8 cellular contexts compared by ENCODE assay signal in genomic region chr17:44014133-44014436, GRCh38. TPM values are rescaled to one million over a fixed set of nuclear protein-coding genes. Genes with fewer than 3 reads are reported as not detected.
DNase-seq lines count a peak whose midpoint lies in the region; ATAC-seq and TF ChIP-seq lines count a peak whose summit lies in the region.

No MANE protein-coding gene starts in this region.

- H3K79me1 ChIP-seq in neuronal stem cell (ENCODE audit: low read depth, low read length) = no peaks in the 10 kb centered on the region

- no peaks in the 10 kb centered on the region for H3F3A ChIP-seq in OCI-LY1 (ENCODE audit: insufficient read depth, low read length)

- peaks cover 22% of the 10 kb centered on the region for H3K4me1 Mint-ChIP-seq in CD4-positive, alpha-beta T cell (ENCODE audit: low read depth)

- H3K4me2 ChIP-seq in OCI-LY1 (ENCODE audit: low read length) = peak overlapping the region; percentile 91
- peak overlapping the region; percentile 95 for H3K4me2 ChIP-seq in neuronal stem cell (ENCODE audit: insufficient read depth, low read length, poor library complexity, severe bottlenecking)

- H3K18ac ChIP-seq in neuronal stem cell (ENCODE audit: low read length) = no peak overlapping the region

- POLR2A ChIA-PET in CD4-positive, alpha-beta T cell (lab: Charles Lee) = interaction anchor here (0.7 to 1.2 kb wide), 4 partner anchors 9 to 530 kb away, joined by 3 to 6 read pairs (median 3); partner anchors contain the start of genes DHX8, NAGS and TMUB2

- no peak overlapping the region for H2BK120ac ChIP-seq in neuronal stem cell (ENCODE audit: low read depth, low read length)

- peaks cover 15% of the 10 kb centered on the region for H3K4me1 ChIP-seq in OCI-LY1 (ENCODE audit: insufficient read depth, low read length, severe bottlenecking)
- peaks cover 0 to 5% of the 10 kb centered on the region in 2 donors for H3K4me1 ChIP-seq in neuronal stem cell (ENCODE audit: control insufficient read depth in 2 of 2, insufficient read depth in 1 of 2, low read depth in 1 of 2, low read length in 2 of 2)

- peak overlapping the region; percentile 87 for H3K27ac Mint-ChIP-seq in CD4-positive, alpha-beta T cell

- CTCF ChIA-PET in CD4-positive, alpha-beta T cell (lab: Charles Lee) = interaction anchor here (1.0 to 1.1 kb wide), 2 partner anchors 8 to 530 kb away, joined by 3 read pairs; partner anchors contain the start of gene DHX8

- peak overlapping the region; percentile 79 for H2AK5ac ChIP-seq in neuronal stem cell (ENCODE audit: low read depth, low read length)

- peak overlapping the region; percentile 100 for H3K4me3 Mint-ChIP-seq in CD4-positive, alpha-beta T cell

- no peak overlapping the region for H4K91ac ChIP-seq in neuronal stem cell (ENCODE audit: low read depth, low read length, poor library complexity)

- WGBS in neuronal stem cell (ENCODE audit: extremely low coverage in 2 of 2, insufficient read length in 2 of 2, insufficient replicate concordance in 1 of 2), 2 donors = no CpG with 5 or more reads among the region's 12 CpGs

- H3K9ac ChIP-seq in OCI-LY1 (ENCODE audit: low read length) (peak overlapping the region; percentile 97), neuronal stem cell (ENCODE audit: low read depth, low read length, poor library complexity) (peak overlapping the region; percentile 97)

- H3K23ac ChIP-seq in neuronal stem cell (ENCODE audit: low read depth, low read length, poor library complexity) = peak overlapping the region; percentile 29

- H3K9me3 ChIP-seq in CD4-positive, alpha-beta T cell (ENCODE audit: control insufficient read depth, low read length) = no peaks in the 10 kb centered on the region
- no peaks in the 10 kb centered on the region for H3K9me3 ChIP-seq in OCI-LY1 (ENCODE audit: low read length)
- H3K9me3 ChIP-seq in neuronal stem cell (replicated peaks in 1 of 2; ENCODE audit: control insufficient read depth in 2 of 2, insufficient read depth in 1 of 2, low read depth in 1 of 2, low read length in 2 of 2) = no peaks in the 10 kb centered on the region

- no peaks in the 10 kb centered on the region for H3K9me3 Mint-ChIP-seq in CD4-positive, alpha-beta T cell

- H2AFZ ChIP-seq in OCI-LY1 (ENCODE audit: low read length) = no peak overlapping the region
- peak overlapping the region; percentile 84 for H2AFZ ChIP-seq in neuronal stem cell (ENCODE audit: low read length)

- H2BK12ac ChIP-seq in neuronal stem cell (ENCODE audit: low read length) = no peak overlapping the region

- H3K14ac ChIP-seq in neuronal stem cell (ENCODE audit: low read length) = peak overlapping the region; percentile 56

- H3K4me3 ChIP-seq in OCI-LY1 (ENCODE audit: low read depth, low read length, poor library complexity, severe bottlenecking) (peak overlapping the region; percentile 96), epithelial cell of esophagus (ENCODE audit: low read length) (peak overlapping the region; percentile 100), neuronal stem cell (ENCODE audit: low read length in 2 of 2) (peak overlapping the region; percentile 76 to 89)

- no peak for TF ChIP-seq CTCF in CD4-positive, alpha-beta T cell (IDR thresholded peaks at IDR 0.05)
- TF ChIP-seq CTCF in OCI-LY1 (IDR thresholded peaks at IDR 0.05; ENCODE audit: low read length) = no peak
- TF ChIP-seq CTCF in epithelial cell of esophagus (IDR thresholded peaks at IDR 0.05; ENCODE audit: insufficient read depth, low read depth, low read length, missing control alignments) = no peak

- no peaks in the 10 kb centered on the region for H4K20me1 ChIP-seq in OCI-LY1 (ENCODE audit: insufficient read depth, low read length)

- no peaks in the 10 kb centered on the region for H3K79me2 ChIP-seq in OCI-LY1 (ENCODE audit: insufficient read depth, low read length)

- H3K4ac ChIP-seq in neuronal stem cell (ENCODE audit: low read length) = no peak overlapping the region

- intact Hi-C loops in CD4-positive, alpha-beta T cell (cut with DNase I, micrococcal nuclease) = loop anchor here (2.0 to 10.0 kb wide), 6 partner anchors 53 to 1019 kb away; partner anchors contain the start of genes DHX8 (in 1 of the 2), GPATCH8 (in 1 of the 2), HDAC5 (in 1 of the 2) and LSM12 (in 1 of the 2)

- H2BK5ac ChIP-seq in neuronal stem cell (ENCODE audit: low read length) = no peak overlapping the region

- no peak for DNase-seq in CD4-positive, alpha-beta T cell
- no peak for DNase-seq in epithelial cell of esophagus (ENCODE audit: low read depth)
- no peak for DNase-seq in neuronal stem cell (ENCODE audit: low spot score)
- DNase-seq in NCI-H526 treated with DMSO at 0.1 percent for 48 hours (lab: John Stamatoyannopoulos, UW) = no peak
- no peak for DNase-seq in hepatic stellate cell (ENCODE audit: low spot score)
- no peak for DNase-seq in NCI-H187 (lab: John Stamatoyannopoulos, UW)

- no peaks in the 10 kb centered on the region for H3K36me3 ChIP-seq in OCI-LY1 (ENCODE audit: insufficient read depth, low read length)
- H3K36me3 ChIP-seq in neuronal stem cell (replicated peaks in 1 of 2; ENCODE audit: control insufficient read depth in 2 of 2, insufficient read depth in 2 of 2, low read length in 2 of 2) = peaks cover 5 to 9% of the 10 kb centered on the region in 2 donors

- no peak for ATAC-seq in CD4-positive, alpha-beta T cell (ENCODE audit: poor library complexity)
- ATAC-seq in GM21737 (IDR thresholded peaks at IDR 0.05; ENCODE audit: unreplicated experiment) = no peak

- no peaks in the 10 kb centered on the region for H3K27me3 ChIP-seq in CD4-positive, alpha-beta T cell (ENCODE audit: control insufficient read depth, insufficient read depth, low read length)
- no peaks in the 10 kb centered on the region for H3K27me3 ChIP-seq in OCI-LY1 (ENCODE audit: insufficient read depth, low read length)
- no peaks in the 10 kb centered on the region for H3K27me3 ChIP-seq in neuronal stem cell (ENCODE audit: control insufficient read depth in 3 of 3, insufficient read depth in 3 of 3, low read depth in 1 of 3, low read length in 3 of 3)

- H2BK15ac ChIP-seq in neuronal stem cell (ENCODE audit: low read length) = no peak overlapping the region

- H3K27ac ChIP-seq in CD4-positive, alpha-beta T cell (ENCODE audit: low read depth, low read length) = no peak overlapping the region
- peak overlapping the region; percentile 45 for H3K27ac ChIP-seq in OCI-LY1 (ENCODE audit: low read depth, low read length, poor library complexity, severe bottlenecking)
- no peak overlapping the region for H3K27ac ChIP-seq in neuronal stem cell (replicated peaks; ENCODE audit: low read length)

- H3K27me3 Mint-ChIP-seq in CD4-positive, alpha-beta T cell = peaks cover 7% of the 10 kb centered on the region

- no peak overlapping the region for H4K8ac ChIP-seq in neuronal stem cell (ENCODE audit: low read depth, low read length)

- H3K36me3 Mint-ChIP-seq in CD4-positive, alpha-beta T cell (ENCODE audit: low read depth) = peaks cover 28% of the 10 kb centered on the region

- H3K9me2 ChIP-seq in OCI-LY1 (ENCODE audit: low read depth, low read length) = no peaks in the 10 kb centered on the region

RNA-seq across cellular contexts. Expression of gene TMEM101, which starts 0.7 kb away (rescaled TPM):
- 1 to 10 TPM; 8.8 to 9.7 TPM for total RNA-seq in CD4-positive, alpha-beta T cell
- polyA plus RNA-seq in neuronal stem cell (2013, experiment 1 of 2) = 24.5 TPM
- 24.9 TPM for polyA plus RNA-seq in neuronal stem cell (2013, experiment 2 of 2)

RNA-seq across cellular contexts. Expression of gene NAGS, which starts 9.7 kb away (rescaled TPM):
- total RNA-seq in CD4-positive, alpha-beta T cell = under 1 TPM; 0.14 to 0.56 TPM
- 1.6 TPM for polyA plus RNA-seq in neuronal stem cell (2013, experiment 1 of 2)
- 1.4 TPM for polyA plus RNA-seq in neuronal stem cell (2013, experiment 2 of 2)

RNA-seq across cellular contexts. Expression of gene LSM12, which starts 52.4 kb away (rescaled TPM):
- total RNA-seq in CD4-positive, alpha-beta T cell = 10 to 100 TPM; 34.6 to 36.1 TPM
- polyA plus RNA-seq in neuronal stem cell (2013, experiment 1 of 2) = 88.7 TPM
- 90.7 TPM for polyA plus RNA-seq in neuronal stem cell (2013, experiment 2 of 2)

RNA-seq across cellular contexts. Expression of gene G6PC3, which starts 56.5 kb away (rescaled TPM):
- 1 to 10 TPM; 5.6 to 5.8 TPM for total RNA-seq in CD4-positive, alpha-beta T cell
- 126 TPM for polyA plus RNA-seq in neuronal stem cell (2013, experiment 1 of 2)
- 131 TPM for polyA plus RNA-seq in neuronal stem cell (2013, experiment 2 of 2)
